Comparison of ENCODE assay signal across 8 cellular contexts in the genomic region with DNA sequence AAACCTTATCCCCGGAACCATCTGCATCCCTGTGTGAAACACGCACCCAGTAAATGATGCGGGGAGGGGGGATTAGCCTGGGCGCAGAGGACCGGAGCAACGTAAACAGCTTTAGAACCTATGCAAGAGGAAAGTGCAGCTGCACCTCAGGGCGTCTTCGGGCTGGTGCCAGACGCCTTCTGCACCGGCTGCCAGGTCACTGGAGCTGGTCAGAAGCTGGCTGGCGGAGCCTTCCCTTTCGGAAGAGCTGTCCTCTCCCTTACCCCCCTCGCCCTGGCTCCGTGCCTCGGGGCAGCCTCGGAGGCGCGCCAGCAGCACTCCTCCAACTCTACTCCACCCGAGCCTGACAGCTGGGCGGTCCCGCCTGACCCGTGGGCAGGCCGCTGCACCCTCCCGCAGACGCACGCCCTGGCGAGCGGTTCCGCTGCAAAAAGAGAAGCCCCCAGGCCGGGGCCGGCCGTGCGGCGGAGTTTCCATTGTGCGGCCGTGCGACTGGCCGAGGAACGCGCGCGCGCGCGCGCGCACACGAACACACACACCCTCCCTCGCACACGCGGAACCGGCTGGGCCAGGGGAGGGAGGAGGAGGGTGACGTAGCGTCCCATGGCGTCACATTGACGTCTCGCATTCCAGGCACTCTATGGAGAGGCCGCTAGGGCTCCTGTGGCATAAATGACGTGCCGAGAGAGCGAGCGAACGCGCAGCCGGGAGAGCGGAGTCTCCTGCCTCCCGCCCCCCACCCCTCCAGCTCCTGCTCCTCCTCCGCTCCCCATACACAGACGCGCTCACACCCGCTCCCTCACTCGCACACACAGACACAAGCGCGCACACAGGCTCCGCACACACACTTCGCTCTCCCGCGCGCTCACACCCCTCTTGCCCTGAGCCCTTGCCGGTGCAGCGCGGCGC.
DNase-seq lines count a peak whose midpoint lies in the region; ATAC-seq and TF ChIP-seq lines count a peak whose summit lies in the region.

NR4A3 (plus strand) TSS at position 699 of the 909 bp plus-strand sequence. CDS start 6,158 bp downstream, outside the sequence.

- peak; percentile 43 for TF ChIP-seq POLR2A in GM18951 (IDR thresholded peaks at IDR 0.05; ENCODE audit: extremely low read depth, insufficient read depth, insufficient read length)

- peak; percentile 47 for ATAC-seq in HG03175 (IDR thresholded peaks at IDR 0.05; ENCODE audit: unreplicated experiment)

- in situ Hi-C loops in GM18951 (cut with MboI; ENCODE audit: low sequenced_read_pairs, unreplicated experiment) = loop anchor here (25.0 kb wide), 2 partner anchors 391 to 634 kb away; no protein-coding TSS in a partner anchor

- DNase-seq in AG08395 (ENCODE audit: low spot score) (peak; percentile 91), NCI-H345 (lab: John Stamatoyannopoulos, UW) (peak; percentile 99), islet precursor cell (peak; percentile 96)
- peak; percentile 71 for DNase-seq in activated CD4-positive, CD25-positive, alpha-beta regulatory T cell treated with anti-CD3 and anti-CD28 coated beads, Interleukin-2, amount 50 U/mL, for 16 hours (ENCODE audit: low read depth, low spot score)
- peak; percentile 94 for DNase-seq in central memory CD4-positive, alpha-beta T cell
- DNase-seq in stimulated activated CD4-positive, alpha-beta T cell treated with anti-CD3 and anti-CD28 coated beads, Interleukin-12 subunit alpha, Interleukin-12 subunit beta, amount 100 ng/mL, for 4 hours = peak; percentile 73

Comparison
In these comparisons a context has a peak if more than half of its experiments do, and no peak if none do; other contexts are left out.
1. Peak in every context shown above with its lines: DNase-seq and ATAC-seq.